8 cellular contexts compared by ENCODE assay signal in genomic region chr4:42627887-42628646, GRCh38. TPM values are rescaled to one million over a fixed set of nuclear protein-coding genes. Genes with fewer than 3 reads are reported as not detected.
A peak's percentile ranks its signal among the peaks of the same experiment; 100 is the strongest.
DNase-seq lines count a peak whose midpoint lies in the region; ATAC-seq and TF ChIP-seq lines count a peak whose summit lies in the region.

No MANE protein-coding gene starts in this region.

- H3K9me3 Mint-ChIP-seq in natural killer cell = no peaks in the 10 kb centered on the region

- peak; percentile 13 for DNase-seq in NCI-H2081 treated with DMSO at 0.1 percent for 48 hours (lab: John Stamatoyannopoulos, UW)
- peak; percentile 19 for DNase-seq in activated naive CD4-positive, alpha-beta T cell treated with anti-CD3 and anti-CD28 coated beads, Interleukin-2, amount 50 U/mL, for 16 hours
- DNase-seq in natural killer cell = peak; percentile 37
- no peak for DNase-seq in brain microvascular endothelial cell
- no peak for DNase-seq in HEK293T (ENCODE audit: extremely low spot score)
- DNase-seq in vagina (ENCODE audit: extremely low spot score in 2 of 2) = no peak

- TF ChIP-seq POLR2A in vagina (IDR thresholded peaks at IDR 0.05) = no peak

- CTCF ChIA-PET in HEK293T (lab: Yijun Ruan, JAX) = interaction anchor here (0.5 kb wide), 1 partner anchor 17 kb away, joined by 3 read pairs; no protein-coding TSS in a partner anchor

- no peaks in the 10 kb centered on the region for H3K27me3 Mint-ChIP-seq in natural killer cell (ENCODE audit: low read depth in 2 of 2)

- H3K4me3 ChIP-seq in brain microvascular endothelial cell (ENCODE audit: low read depth, low read length) (no peak overlapping the region), vagina (no peak overlapping the region)

- H3K27ac Mint-ChIP-seq in natural killer cell = peak overlapping the region; percentile 83 to 87

- H3K36me3 ChIP-seq in brain microvascular endothelial cell (replicated peaks) (no peaks in the 10 kb centered on the region), vagina (no peaks in the 10 kb centered on the region)

- H3K4me3 Mint-ChIP-seq in natural killer cell = peak overlapping the region; percentile 42

- H3K27me3 ChIP-seq in brain microvascular endothelial cell (replicated peaks) (no peaks in the 10 kb centered on the region), vagina (no peaks in the 10 kb centered on the region)

- no peak for TF ChIP-seq CTCF in natural killer cell (IDR thresholded peaks at IDR 0.05)
- TF ChIP-seq CTCF in brain microvascular endothelial cell (IDR thresholded peaks at IDR 0.05; ENCODE audit: low read depth, low read length, missing control alignments) = no peak
- TF ChIP-seq CTCF in vagina (IDR thresholded peaks at IDR 0.05) = no peak

- in situ Hi-C loops in brain microvascular endothelial cell (cut with HindIII; ENCODE audit: low pct_ligation_motif_present, low sequenced_read_pairs) = no loop called here

- POLR2A ChIA-PET in HEK293T (lab: Yijun Ruan, JAX) = no interaction called here

- no peaks in the 10 kb centered on the region for H3K9me3 ChIP-seq in vagina

- peaks cover 62 to 69% of the 10 kb centered on the region in 2 donors for H3K4me1 Mint-ChIP-seq in natural killer cell

- peak; percentile 92 for ATAC-seq in GM18502 (IDR thresholded peaks at IDR 0.05; ENCODE audit: poor library complexity, unreplicated experiment)
- peak; percentile 91 for ATAC-seq in HG02571 (IDR thresholded peaks at IDR 0.05; ENCODE audit: unreplicated experiment)
- ATAC-seq in natural killer cell = peak; percentile 82 to 88 (median 83)

- intact Hi-C loops in natural killer cell (cut with micrococcal nuclease) = loop anchor here (1.0 to 5.0 kb wide), 3 partner anchors 15 to 44 kb away; partner anchors contain the start of gene ATP8A1
- intact Hi-C loops in vagina (cut with DNase I) = no loop called here

- H3K27ac ChIP-seq in brain microvascular endothelial cell = no peak overlapping the region
- H3K27ac ChIP-seq in vagina = no peak overlapping the region

- H3K4me1 ChIP-seq in vagina = no peaks in the 10 kb centered on the region

- peaks cover 7% of the 10 kb centered on the region for H3K36me3 Mint-ChIP-seq in natural killer cell

TF ChIP-seq in HEK293T, 16 proteins besides CTCF, POLR2A, EP300 and RAD21:
- TF ChIP-seq ARNT (IDR thresholded peaks at IDR 0.05) (no peak), ELF4 (IDR thresholded peaks at IDR 0.05) (no peak), ZNF384 (IDR thresholded peaks at IDR 0.05) (no peak), FOXM1 (IDR thresholded peaks at IDR 0.05; ENCODE audit: borderline replicate concordance) (no peak), LEF1 (IDR thresholded peaks at IDR 0.05; ENCODE audit: borderline replicate concordance) (no peak), SUZ12 (IDR thresholded peaks at IDR 0.05) (no peak), CTBP1 (IDR thresholded peaks at IDR 0.05; ENCODE audit: borderline replicate concordance) (no peak), TARDBP (IDR thresholded peaks at IDR 0.05) (no peak), BHLHE40 (IDR thresholded peaks at IDR 0.05; ENCODE audit: borderline replicate concordance) (no peak)

RNA-seq across cellular contexts. Expression of gene ATP8A1, which starts 28.8 kb away (rescaled TPM):
- total RNA-seq in natural killer cell = 100 to 1,000 TPM in 2 of 3 donors, 10 to 100 TPM in 1; 84.8 to 156 (median 147) TPM
- 10.8 TPM for total RNA-seq in vagina

Comparison
In these comparisons a context has a peak if more than half of its experiments do, and no peak if none do; other contexts are left out.
1. DNase-seq: peak in NCI-H2081 treated with DMSO at 0.1 percent for 48 hours (single experiment), activated naive CD4-positive, alpha-beta T cell treated with anti-CD3 and anti-CD28 coated beads, Interleukin-2, amount 50 U/mL, for 16 hours (single experiment) and natural killer cell (single experiment); none in brain microvascular endothelial cell (single experiment), HEK293T (single experiment) and vagina (0 of 2).
2. Peak in every context shown above with its lines, with median percentiles within 50 percentile points of each other: ATAC-seq.